In genomic region chr3:59935025-59935424, GRCh38 we compare ENCODE assay signal across 12 cellular contexts.
DNase-seq lines count a peak whose midpoint lies in the region; ATAC-seq lines count a peak whose summit lies in the region.
"Had no signal": no experiment of that assay in that cellular context is flagged by ENCODE, and none has a peak within 500 bp of the region (broad histone marks: within the 10 kb centered on the region; RNA-seq: fewer than 3 reads in every experiment).

No MANE protein-coding gene starts in this region.

- peak overlapping the region; percentile 89 for H3K27ac Mint-ChIP-seq in activated naive CD4-positive, alpha-beta T cell treated with anti-CD3 and anti-CD28 coated beads, Interleukin-2, amount 50 U/mL, for 24 hours
- no peak overlapping the region for H3K27ac Mint-ChIP-seq in effector memory CD8-positive, alpha-beta T cell
- H3K27ac Mint-ChIP-seq: HFFc6 had no signal

- H3K9me3 Mint-ChIP-seq in activated naive CD4-positive, alpha-beta T cell treated with anti-CD3 and anti-CD28 coated beads, Interleukin-2, amount 50 U/mL, for 24 hours: peaks cover 6% of the 10 kb centered on the region
- H3K9me3 Mint-ChIP-seq in effector memory CD8-positive, alpha-beta T cell: peaks cover 0 to 2% of the 10 kb centered on the region in 2 donors

- H3K36me3 Mint-ChIP-seq in activated naive CD4-positive, alpha-beta T cell treated with anti-CD3 and anti-CD28 coated beads, Interleukin-2, amount 50 U/mL, for 24 hours: peaks cover 29% of the 10 kb centered on the region
- no peaks in the 10 kb centered on the region for H3K36me3 Mint-ChIP-seq in effector memory CD8-positive, alpha-beta T cell (ENCODE audit: insufficient read depth)
- H3K36me3 Mint-ChIP-seq: brain had no signal

- H3K27me3 Mint-ChIP-seq in activated naive CD4-positive, alpha-beta T cell treated with anti-CD3 and anti-CD28 coated beads, Interleukin-2, amount 50 U/mL, for 24 hours: no peaks in the 10 kb centered on the region
- H3K27me3 Mint-ChIP-seq in effector memory CD8-positive, alpha-beta T cell: no peaks in the 10 kb centered on the region
- H3K27me3 Mint-ChIP-seq: brain had no signal

- ATAC-seq in GM18520 (IDR thresholded peaks at IDR 0.05; ENCODE audit: unreplicated experiment) (peak; percentile 82), GM19467 (IDR thresholded peaks at IDR 0.05; ENCODE audit: unreplicated experiment) (peak; percentile 92), HG03045 (IDR thresholded peaks at IDR 0.05; ENCODE audit: unreplicated experiment) (peak; percentile 95)
- ATAC-seq in effector memory CD8-positive, alpha-beta T cell (replicated peaks): no peak
- ATAC-seq: lower lobe of right lung had no signal

- H3K4me3 Mint-ChIP-seq in activated naive CD4-positive, alpha-beta T cell treated with anti-CD3 and anti-CD28 coated beads, Interleukin-2, amount 50 U/mL, for 24 hours: peak overlapping the region; percentile 47
- no peak overlapping the region for H3K4me3 Mint-ChIP-seq in effector memory CD8-positive, alpha-beta T cell
- H3K4me3 Mint-ChIP-seq: brain, HFFc6 had no signal

- H3K4me1 Mint-ChIP-seq in activated naive CD4-positive, alpha-beta T cell treated with anti-CD3 and anti-CD28 coated beads, Interleukin-2, amount 50 U/mL, for 24 hours: peaks cover 99% of the 10 kb centered on the region
- H3K4me1 Mint-ChIP-seq in effector memory CD8-positive, alpha-beta T cell (ENCODE audit: low read depth in 2 of 2): peaks cover 3 to 7% of the 10 kb centered on the region in 2 donors

- no peak for DNase-seq in GOT3 (lab: John Stamatoyannopoulos, UW)
- no peak for DNase-seq in effector memory CD8-positive, alpha-beta T cell
- no peak for DNase-seq in NCI-H510A treated with DMSO at 0.1 percent for 48 hours (lab: John Stamatoyannopoulos, UW)
- DNase-seq: DMS79 treated with DMSO at 0.1 percent for 48 hours, HFFc6, lower lobe of right lung, NCI-H1048 had no signal
